In the genomic region with DNA sequence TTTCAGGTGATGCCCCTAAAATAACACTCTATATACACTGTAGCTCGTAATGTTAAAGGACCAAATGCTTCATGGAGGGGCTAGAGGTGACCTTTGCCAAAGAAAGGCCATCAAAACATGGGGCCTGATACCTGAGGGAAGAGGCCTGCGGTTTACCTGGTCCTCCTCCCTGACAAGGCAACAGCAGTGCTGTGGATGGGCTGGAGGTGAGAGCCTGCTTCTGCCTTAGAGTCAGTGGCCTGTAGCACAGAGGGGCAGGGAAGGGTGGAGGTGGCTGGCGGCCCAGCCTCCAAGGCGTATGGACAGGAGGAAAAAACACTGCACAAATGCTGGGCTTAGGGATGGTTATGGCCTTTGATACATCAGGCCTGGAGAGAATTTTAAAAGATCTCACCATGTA, we compare ENCODE assay signal across 34 cellular contexts.
"Had no signal": no experiment of that assay in that cellular context is flagged by ENCODE, and none has a peak within 500 bp of the region (broad histone marks: within the 10 kb centered on the region; RNA-seq: fewer than 3 reads in every experiment).

No MANE protein-coding gene starts in this region.

- H3K4me1 ChIP-seq: Peyer's patch, SJSA1 had no signal

- H3K4me1 Mint-ChIP-seq: activated B cell treated with CpG ODN at 0.5 μM for 24 hours; activated CD4-positive, alpha-beta memory T cell treated with anti-CD3 and anti-CD28 coated beads, Interleukin-2, amount 10 ng/mL, durations not matched to agents 7 days and 5 days; activated CD8-positive, alpha-beta memory T cell treated with anti-CD3 and anti-CD28 coated beads, Interleukin-2, amount 10 ng/mL, durations not matched to agents 7 days and 5 days; activated naive CD4-positive, alpha-beta T cell treated with anti-CD3 and anti-CD28 coated beads, Interleukin-2, amount 10 ng/mL, durations not matched to agents 7 days and 5 days; activated naive CD8-positive, alpha-beta T cell treated with anti-CD3 and anti-CD28 coated beads, Interleukin-2, amount 50 U/mL, for 24 hours; brain had no signal

- ATAC-seq: activated CD8-positive, alpha-beta memory T cell treated with anti-CD3 and anti-CD28 coated beads, Interleukin-2, amount 10 ng/mL, durations not matched to agents 7 days and 5 days; activated naive CD8-positive, alpha-beta T cell treated with anti-CD3 and anti-CD28 coated beads, Interleukin-2, amount 50 U/mL, for 24 hours; K562; PC-3 had no signal

- H3K9ac ChIP-seq: SK-N-SH had no signal

- H3K9me3 ChIP-seq: Peyer's patch, SJSA1, SK-N-SH had no signal

- H3K4me3 Mint-ChIP-seq: activated B cell treated with CpG ODN at 0.5 μM for 24 hours; activated CD4-positive, alpha-beta memory T cell treated with anti-CD3 and anti-CD28 coated beads, Interleukin-2, amount 10 ng/mL, durations not matched to agents 7 days and 5 days; activated CD8-positive, alpha-beta memory T cell treated with anti-CD3 and anti-CD28 coated beads, Interleukin-2, amount 10 ng/mL, durations not matched to agents 7 days and 5 days; activated naive CD4-positive, alpha-beta T cell treated with anti-CD3 and anti-CD28 coated beads, Interleukin-2, amount 10 ng/mL, durations not matched to agents 7 days and 5 days; activated naive CD8-positive, alpha-beta T cell; activated naive CD8-positive, alpha-beta T cell treated with anti-CD3 and anti-CD28 coated beads, Interleukin-2, amount 50 U/mL, for 24 hours; T-helper 1 cell treated with Interleukin-12 subunit alpha and Interleukin-12 subunit beta and Interleukin-4 antibody, amounts not matched to agents 30 μg/mL and 1 μg/mL, for 36 hours; T-helper 2 cell treated with Interferon-gamma antibody and Interleukin-4, amounts not matched to agents 5 μg/mL and 100 μg/mL, for 36 hours had no signal

- H3K27ac ChIP-seq: Peyer's patch, SJSA1, VCaP had no signal

- H3K36me3 ChIP-seq: Peyer's patch, SJSA1 had no signal

- H3K27me3 Mint-ChIP-seq: activated B cell treated with CpG ODN at 0.5 μM for 24 hours; activated CD4-positive, alpha-beta memory T cell treated with anti-CD3 and anti-CD28 coated beads, Interleukin-2, amount 10 ng/mL, durations not matched to agents 7 days and 5 days; activated naive CD4-positive, alpha-beta T cell treated with anti-CD3 and anti-CD28 coated beads, Interleukin-2, amount 10 ng/mL, durations not matched to agents 7 days and 5 days; activated naive CD8-positive, alpha-beta T cell; activated naive CD8-positive, alpha-beta T cell treated with anti-CD3 and anti-CD28 coated beads, Interleukin-2, amount 50 U/mL, for 24 hours; brain had no signal

- H3K4me3 ChIP-seq: K562, Peyer's patch, SJSA1 had no signal

- H3K36me3 Mint-ChIP-seq: activated CD8-positive, alpha-beta memory T cell treated with anti-CD3 and anti-CD28 coated beads, Interleukin-2, amount 10 ng/mL, durations not matched to agents 7 days and 5 days; activated naive CD4-positive, alpha-beta T cell treated with anti-CD3 and anti-CD28 coated beads, Interleukin-2, amount 10 ng/mL, durations not matched to agents 7 days and 5 days; activated naive CD8-positive, alpha-beta T cell; brain had no signal

- H3K4me2 ChIP-seq: SK-N-SH had no signal

- DNase-seq: activated B cell treated with CpG ODN at 0.5 μM for 24 hours; activated CD4-positive, alpha-beta memory T cell treated with anti-CD3 and anti-CD28 coated beads, Interleukin-2, amount 10 ng/mL, durations not matched to agents 7 days and 5 days; activated CD4-positive, alpha-beta T cell treated with anti-CD3 and anti-CD28 coated beads for 4 hours; activated CD4-positive, CD25-positive, alpha-beta regulatory T cell treated with anti-CD3 and anti-CD28 coated beads, Interleukin-2, amount 50 U/mL, for 72 hours; activated CD8-positive, alpha-beta memory T cell treated with anti-CD3 and anti-CD28 coated beads for 24 hours; activated CD8-positive, alpha-beta memory T cell treated with anti-CD3 and anti-CD28 coated beads, Interleukin-2, amount 10 ng/mL, durations not matched to agents 7 days and 5 days; activated CD8-positive, alpha-beta memory T cell treated with anti-CD3 and anti-CD28 coated beads, Interleukin-2, amount 50 U/mL, for 48 hours; activated effector memory CD4-positive, alpha-beta T cell treated with Interleukin-2 at 50 U/mL for 16 hours; activated naive CD4-positive, alpha-beta T cell treated with anti-CD3 and anti-CD28 coated beads, Interleukin-2, amount 10 ng/mL, durations not matched to agents 7 days and 5 days; activated naive CD8-positive, alpha-beta T cell treated with anti-CD3 and anti-CD28 coated beads, Interleukin-2, amount 50 U/mL, for 24 hours; activated T-cell treated with anti-CD3 and anti-CD28 coated beads, Interleukin-2, amount 50 U/mL, for 48 hours; NCI-H1092 treated with DMSO at 0.1 percent for 48 hours; NCI-H1417; NCI-H146; NCI-H187; NCI-H2029 treated with DMSO at 0.1 percent for 48 hours; NCI-H2107; NCI-H2171; NCI-H510A; NCI-H526; NCI-H748 treated with DMSO at 0.1 percent for 48 hours; NK-92 treated with Interleukin-12 subunit alpha and Interleukin-12 subunit beta, amount 100 ng/mL, for 24 hours; PC-3; Peyer's patch; RPMI8226; SHP77 treated with DMSO at 0.1 percent for 48 hours; SK-N-SH had no signal

- H3K27me3 ChIP-seq: Peyer's patch, SJSA1 had no signal

- H3K9me3 Mint-ChIP-seq: activated B cell treated with CpG ODN at 0.5 μM for 24 hours; activated CD4-positive, alpha-beta memory T cell treated with anti-CD3 and anti-CD28 coated beads, Interleukin-2, amount 10 ng/mL, durations not matched to agents 7 days and 5 days; activated naive CD4-positive, alpha-beta T cell treated with anti-CD3 and anti-CD28 coated beads, Interleukin-2, amount 10 ng/mL, durations not matched to agents 7 days and 5 days; activated naive CD8-positive, alpha-beta T cell treated with anti-CD3 and anti-CD28 coated beads, Interleukin-2, amount 50 U/mL, for 24 hours; brain; T-helper 1 cell treated with Interleukin-12 subunit alpha and Interleukin-12 subunit beta and Interleukin-4 antibody, amounts not matched to agents 30 μg/mL and 1 μg/mL, for 36 hours; T-helper 2 cell treated with Interferon-gamma antibody and Interleukin-4, amounts not matched to agents 5 μg/mL and 100 μg/mL, for 36 hours had no signal

- H3K27ac Mint-ChIP-seq: activated B cell treated with CpG ODN at 0.5 μM for 24 hours; activated CD4-positive, alpha-beta memory T cell treated with anti-CD3 and anti-CD28 coated beads, Interleukin-2, amount 10 ng/mL, durations not matched to agents 7 days and 5 days; activated CD8-positive, alpha-beta memory T cell treated with anti-CD3 and anti-CD28 coated beads, Interleukin-2, amount 10 ng/mL, durations not matched to agents 7 days and 5 days; activated naive CD4-positive, alpha-beta T cell treated with anti-CD3 and anti-CD28 coated beads, Interleukin-2, amount 10 ng/mL, durations not matched to agents 7 days and 5 days; activated naive CD8-positive, alpha-beta T cell; activated naive CD8-positive, alpha-beta T cell treated with anti-CD3 and anti-CD28 coated beads, Interleukin-2, amount 50 U/mL, for 24 hours; T-helper 1 cell treated with Interleukin-12 subunit alpha and Interleukin-12 subunit beta and Interleukin-4 antibody, amounts not matched to agents 30 μg/mL and 1 μg/mL, for 36 hours; T-helper 2 cell treated with Interferon-gamma antibody and Interleukin-4, amounts not matched to agents 5 μg/mL and 100 μg/mL, for 36 hours had no signal
